Comparison of ENCODE assay signal across 1 cellular context in genomic region chr21:42836767-42837301, GRCh38.
TF ChIP-seq lines count a peak whose summit lies in the region.

No MANE protein-coding gene starts in this region.

TF ChIP-seq in PFSK-1, 5 proteins besides CTCF, POLR2A, EP300 and RAD21 (continued from another document):
- TF ChIP-seq REST (IDR thresholded peaks at IDR 0.05; ENCODE audit: insufficient read depth in 1 of 2, low read depth in 2 of 2, low read length in 2 of 2): no peak
- TF ChIP-seq POLR2AphosphoS5 (IDR thresholded peaks at IDR 0.05; ENCODE audit: low read depth, low read length): peak; percentile 41; the same call in 1 of the 2 replicates
